8 cellular contexts compared by ENCODE assay signal in genomic region chrX:74421181-74422028, GRCh38. TPM values are rescaled to one million over a fixed set of nuclear protein-coding genes. Genes with fewer than 3 reads are reported as not detected.
A peak's percentile ranks its signal among the peaks of the same experiment; 100 is the strongest.
DNase-seq lines count a peak whose midpoint lies in the region; ATAC-seq, FAIRE-seq and TF ChIP-seq lines count a peak whose summit lies in the region.

Gene SLC16A2 (plus strand): TSS chrX:74421493. CDS start chrX:74421638, 145 bp downstream.

- no peak within 1 kb of the TSS for H3K9ac ChIP-seq in K562 (ENCODE audit: insufficient read depth in 1 of 2, low read depth in 2 of 2, low read length in 2 of 2)

- H3K9me3 ChIP-seq in CD8-positive, alpha-beta T cell (ENCODE audit: low read length), result no peaks in the 10 kb centered on the region
- H3K9me3 ChIP-seq in K562 (replicated peaks; ENCODE audit: control insufficient read depth, insufficient read depth, low read depth, low read length) (no peaks in the 10 kb centered on the region), hepatocyte (ENCODE audit: low read depth) (no peaks in the 10 kb centered on the region), prostate gland (no peaks in the 10 kb centered on the region)

- no peaks in the 10 kb centered on the region for H3K27me3 ChIP-seq in CD8-positive, alpha-beta T cell (ENCODE audit: insufficient read depth, low read length)
- H3K27me3 ChIP-seq in K562 (ENCODE audit: control insufficient read depth in 2 of 2, insufficient read depth in 2 of 2, low read length in 2 of 2) (peaks cover 0 to 26% of the 10 kb centered on the region in 2 experiments; a peak in 2 of 5 replicates), hepatocyte (no peaks in the 10 kb centered on the region), prostate gland (replicated peaks; ENCODE audit: insufficient read depth) (no peaks in the 10 kb centered on the region)

- ATAC-seq in CD8-positive, alpha-beta T cell, result peak; percentile 55
- ATAC-seq in HG02885 (IDR thresholded peaks at IDR 0.05; ENCODE audit: poor library complexity, unreplicated experiment) (peak; percentile 54), K562 (no peak), GM21576 (IDR thresholded peaks at IDR 0.05; ENCODE audit: unreplicated experiment) (no peak)

- in situ Hi-C loops in K562 (cut with MboI), result no loop called here

- no peaks in the 10 kb centered on the region for H3K36me3 ChIP-seq in CD8-positive, alpha-beta T cell (ENCODE audit: insufficient read depth, low read length)
- H3K36me3 ChIP-seq in K562 (ENCODE audit: control insufficient read depth, insufficient read depth, low read length) (no peaks in the 10 kb centered on the region), hepatocyte (replicated peaks; ENCODE audit: insufficient read depth, low read depth) (no peaks in the 10 kb centered on the region), prostate gland (no peaks in the 10 kb centered on the region)

- H4K20me1 ChIP-seq in K562 (replicated peaks; ENCODE audit: control insufficient read depth, insufficient read depth, low read length) (no peaks in the 10 kb centered on the region; the same call in 1 of the 2 replicates), hepatocyte (ENCODE audit: insufficient read depth, poor library complexity, severe bottlenecking) (no peaks in the 10 kb centered on the region)

- H3K27ac ChIP-seq in CD8-positive, alpha-beta T cell (ENCODE audit: low read depth, low read length), result no peak within 1 kb of the TSS
- H3K27ac ChIP-seq in K562 (ENCODE audit: extremely low read depth, low read depth, low read length) (no peak within 1 kb of the TSS), hepatocyte (peak within 1 kb of the TSS; percentile 97), prostate gland (peak within 1 kb of the TSS; percentile 91 to 93)

- TF ChIP-seq POLR2A in K562 (conservative IDR thresholded peaks at IDR 0.05), result no peak
- TF ChIP-seq POLR2A in prostate gland (IDR thresholded peaks at IDR 0.05), result peak; percentile 23

- BruUV-seq in K562 (replicated peaks; lab: Mats Ljungman, UMichigan), result no TSS peak

- POLR2A ChIA-PET in CD8-positive, alpha-beta T cell (lab: Charles Lee), result interaction anchor here (0.6 kb wide), 1 partner anchor 259 kb away, joined by 3 read pairs; no protein-coding TSS in a partner anchor
- POLR2A ChIA-PET in K562 (lab: Yijun Ruan, JAX), result no interaction called here

- no peaks in the 10 kb centered on the region for H3K9me2 ChIP-seq in hepatocyte (replicated peaks; ENCODE audit: insufficient read depth)

- H3K4me1 ChIP-seq in CD8-positive, alpha-beta T cell (ENCODE audit: insufficient read depth, low read length), result peaks cover 10% of the 10 kb centered on the region
- H3K4me1 ChIP-seq in K562 (replicated peaks in 1 of 2; ENCODE audit: control insufficient read depth in 2 of 2, insufficient read depth in 2 of 2, low read length in 2 of 2), result peaks cover 0 to 5% of the 10 kb centered on the region in 2 experiments; a peak in 1 of 5 replicates
- H3K4me1 ChIP-seq in hepatocyte (ENCODE audit: insufficient read depth), result no peaks in the 10 kb centered on the region
- H3K4me1 ChIP-seq in prostate gland (replicated peaks), result no peaks in the 10 kb centered on the region

- H2AFZ ChIP-seq in K562 (ENCODE audit: low read depth, low read length), result no peak within 1 kb of the TSS
- H2AFZ ChIP-seq in hepatocyte, result peak within 1 kb of the TSS; percentile 76

- peak within 1 kb of the TSS; percentile 87 for H3K4me3 Mint-ChIP-seq in CD8-positive, alpha-beta T cell

- H3K9me1 ChIP-seq in K562 (ENCODE audit: control insufficient read depth, insufficient read depth, low read length), result no peaks in the 10 kb centered on the region

- H3K36me3 Mint-ChIP-seq in CD8-positive, alpha-beta T cell, result peaks cover 2% of the 10 kb centered on the region

- CTCF ChIA-PET in CD8-positive, alpha-beta T cell (lab: Charles Lee), result no interaction called here
- CTCF ChIA-PET in K562 (lab: Yijun Ruan, JAX; ENCODE audit: low intra/inter-chr PET ratio), result no interaction called here

- no peak within 1 kb of the TSS for H3K4me2 ChIP-seq in K562 (ENCODE audit: insufficient read depth, low read length)
- peak within 1 kb of the TSS; percentile 95 for H3K4me2 ChIP-seq in hepatocyte

- peak within 1 kb of the TSS; percentile 49 for H3K4me3 ChIP-seq in CD8-positive, alpha-beta T cell (ENCODE audit: low read depth, low read length)
- H3K4me3 ChIP-seq in K562 (no peak within 1 kb of the TSS), hepatocyte (peak within 1 kb of the TSS; percentile 52), prostate gland (peak within 1 kb of the TSS; percentile 37 to 41)

- intact Hi-C loops in CD8-positive, alpha-beta T cell (cut with DNase I, micrococcal nuclease), result loop anchor here (5.0 kb wide), 2 partner anchors 129 to 196 kb away; no protein-coding TSS in a partner anchor
- intact Hi-C loops in K562 (cut with micrococcal nuclease) (no loop called here), prostate gland (cut with DNase I) (loop anchor here (10.0 kb wide), 1 partner anchor 113 kb away; no protein-coding TSS in a partner anchor)

- no peak for FAIRE-seq in K562 (lab: Jason Lieb, UNC)

- DNase-seq in CD8-positive, alpha-beta T cell, result peak in 6 of 7 experiments; percentile 0 to 58 (median 15)
- peak; percentile 25 for DNase-seq in SKM-1 (lab: John Stamatoyannopoulos, UW; ENCODE audit: unreplicated experiment)
- no peak for DNase-seq in K562 (ENCODE audit: extremely low read depth in 1 of 4, low spot score in 3 of 4)
- peak; percentile 81 for DNase-seq in hepatocyte (ENCODE audit: low spot score)
- peak; percentile 69 for DNase-seq in prostate gland (ENCODE audit: low spot score)
- DNase-seq in central memory CD4-positive, alpha-beta T cell, result no peak

- 28% methylated on average over 11 of the region's 55 CpGs for WGBS in K562 (ENCODE audit: insufficient coverage, low coverage, missing lambda C conversion rate)
- 32% methylated on average over 25 of the region's 55 CpGs for WGBS in hepatocyte (ENCODE audit: low lambda C conversion rate, missing lambda C conversion rate)
- 0% methylated on average over 18 of the region's 55 CpGs for WGBS in prostate gland

- no peak within 1 kb of the TSS for H3K27ac Mint-ChIP-seq in CD8-positive, alpha-beta T cell

- no peak for TF ChIP-seq EP300 in K562 (IDR thresholded peaks at IDR 0.05; ENCODE audit: low read length)

- TF ChIP-seq CTCF in CD8-positive, alpha-beta T cell (IDR thresholded peaks at IDR 0.05), result no peak
- TF ChIP-seq CTCF in K562 (IDR thresholded peaks at IDR 0.05 in 2 of 3, conservative IDR thresholded peaks at IDR 0.05 in 1 of 3; ENCODE audit: insufficient read depth in 2 of 3, low read depth in 1 of 3, low read length in 3 of 3) (no peak), hepatocyte (IDR thresholded peaks at IDR 0.05; ENCODE audit: poor library complexity) (no peak), prostate gland (IDR thresholded peaks at IDR 0.05) (no peak)

- TF ChIP-seq RAD21 in K562 (CRISPR knock-in tag; conservative IDR thresholded peaks at IDR 0.05 in 1 of 2, IDR thresholded peaks at IDR 0.05 in 1 of 2), result no peak

- H3K79me2 ChIP-seq in K562 (ENCODE audit: control insufficient read depth, insufficient read depth, low read length), result no peaks in the 10 kb centered on the region
- H3K79me2 ChIP-seq in hepatocyte, result peaks cover 7% of the 10 kb centered on the region

- H3K4me1 Mint-ChIP-seq in CD8-positive, alpha-beta T cell (ENCODE audit: low read depth), result peaks cover 13% of the 10 kb centered on the region

- H3K9me3 Mint-ChIP-seq in CD8-positive, alpha-beta T cell, result no peaks in the 10 kb centered on the region

- H3K27me3 Mint-ChIP-seq in CD8-positive, alpha-beta T cell (ENCODE audit: low read depth), result peaks cover 17% of the 10 kb centered on the region

TF ChIP-seq in K562, 482 proteins besides CTCF, POLR2A, EP300 and RAD21 (continues in another document):
- 0 out of 2 replicates have a peak, but pooled peaks have one; percentile 50 for TF ChIP-seq ZNF263 (CRISPR knock-in tag; IDR thresholded peaks at IDR 0.05; ENCODE audit: borderline replicate concordance)

RNA-seq across cellular contexts. Expression of gene SLC16A2, which starts in this region (rescaled TPM):
- total RNA-seq in CD8-positive, alpha-beta T cell, result under 1 TPM; 0.16 to 0.17 TPM
- total RNA-seq in K562 (2011; cell fraction: chromatin; rRNA removed; ENCODE audit: low replicate concordance), result not detected in 2 replicates
- total RNA-seq in K562 (2011; cell fraction: nucleolus; rRNA removed), result not detected in 2 replicates
- total RNA-seq in K562 (2011; cell fraction: nucleoplasm; rRNA removed), result not detected in 2 replicates
- total RNA-seq in K562 (2014; rRNA removed), result not detected in 2 replicates
- total RNA-seq in K562 (2014; rRNA removed; fragmentation: Illumina TruSeq; extraction: Trizol), result not detected in 2 replicates
- total RNA-seq in K562 (2015; rRNA removed; fragmentation: Illumina TruSeq; extraction: Trizol), result not detected in 2 replicates
- total RNA-seq in K562 (2021), result 0.07 and 0.13 TPM in 2 replicates
- polyA plus RNA-seq in K562 (2011; rRNA removed), result not detected in 2 replicates
- not detected in 2 replicates for polyA plus RNA-seq in K562 (2011; cell fraction: cytosol; rRNA removed)
- not detected in 2 replicates for polyA plus RNA-seq in K562 (2011; cell fraction: nucleus; rRNA removed)
- not detected in 2 replicates for polyA plus RNA-seq in K562 (2012)
- polyA plus RNA-seq in K562 (2014; fragmentation: Illumina TruSeq; extraction: Trizol), result not detected in 2 replicates
- polyA plus RNA-seq in K562 (2014; fragmentation: Nextera tagmentation; extraction: Ambion mirVana), result not detected
- not detected in 2 replicates for polyA plus RNA-seq in K562 (2014; rRNA removed)
- polyA minus RNA-seq in K562 (2011; rRNA and poly(A)+ RNA removed), result not detected in 2 replicates
- polyA minus RNA-seq in K562 (2011; cell fraction: cytosol; rRNA and poly(A)+ RNA removed), result not detected in 2 replicates
- polyA minus RNA-seq in K562 (2011; cell fraction: nucleus; rRNA and poly(A)+ RNA removed), result not detected in 2 replicates
- total RNA-seq in hepatocyte, result 11.2 and 13.8 TPM in 2 replicates
- 7.7 and 8.1 TPM in 2 replicates for polyA plus RNA-seq in hepatocyte
- total RNA-seq in prostate gland, result 1 to 10 TPM; 8.7 to 9.3 TPM

Comparison
In these comparisons a context has a peak if more than half of its experiments do, and no peak if none do; other contexts are left out.
1. RNA of gene SLC16A2 (total RNA-seq): 11.2 to 13.8 TPM in hepatocyte and 8.7 to 9.3 TPM in prostate gland; 0.16 to 0.17 TPM in CD8-positive, alpha-beta T cell and 0.07 to 0.13 TPM in K562; every median in the first group is over 4 times any median in the second.
2. Peak in DNase-seq, ATAC-seq and H3K4me3 ChIP-seq in CD8-positive, alpha-beta T cell; RNA of the gene not detected or under 1 TPM.
3. DNase-seq: peak in SKM-1 (single experiment), hepatocyte (single experiment) and prostate gland (single experiment); none in K562 (0 of 4) and central memory CD4-positive, alpha-beta T cell (single experiment).
4. H3K27ac ChIP-seq: peak in hepatocyte (single experiment) and prostate gland (2 of 2); none in CD8-positive, alpha-beta T cell (single experiment) and K562 (single experiment).